In genomic region chr4:156825074-156825473, GRCh38 we compare ENCODE assay signal across 16 cellular contexts.
DNase-seq lines count a peak whose midpoint lies in the region; ATAC-seq, FAIRE-seq and TF ChIP-seq lines count a peak whose summit lies in the region.
"Had no signal": no experiment of that assay in that cellular context is flagged by ENCODE, and none has a peak within 500 bp of the region (broad histone marks: within the 10 kb centered on the region; RNA-seq: fewer than 3 reads in every experiment).

No MANE protein-coding gene starts in this region.

- WGBS in right cardiac atrium: 84% methylated on average over 4 of the region's 4 CpGs
- WGBS in thyroid gland, 2 donors: 94% methylated on average over 4 of the region's 4 CpGs

- no peaks in the 10 kb centered on the region for H3K9me3 ChIP-seq in MG63
- no peaks in the 10 kb centered on the region for H3K9me3 ChIP-seq in right cardiac atrium (ENCODE audit: control insufficient read depth, low read length)
- no peaks in the 10 kb centered on the region for H3K9me3 ChIP-seq in thyroid gland
- H3K9me3 ChIP-seq: BLaER1 treated with 17β-estradiol and CSF1 and Interleukin-3, amounts not matched to agents 10 nM and 100 nM had no signal

- H3K36me3 ChIP-seq in MG63: no peaks in the 10 kb centered on the region
- H3K36me3 ChIP-seq in bronchial epithelial cell (ENCODE audit: control insufficient read depth, insufficient read depth, low read length): no peaks in the 10 kb centered on the region
- no peaks in the 10 kb centered on the region for H3K36me3 ChIP-seq in thyroid gland
- H3K36me3 ChIP-seq: BLaER1 treated with 17β-estradiol and CSF1 and Interleukin-3, amounts not matched to agents 10 nM and 100 nM had no signal

- H3K4me1 ChIP-seq in right cardiac atrium (ENCODE audit: control insufficient read depth, insufficient read depth, low read length) (peaks cover 2% of the 10 kb centered on the region), thyroid gland (no peaks in the 10 kb centered on the region)

- TF ChIP-seq POLR2A in thyroid gland (IDR thresholded peaks at IDR 0.05): no peak

- no peak for ATAC-seq in right cardiac atrium
- no peak for ATAC-seq in HG03108 (IDR thresholded peaks at IDR 0.05; ENCODE audit: unreplicated experiment)
- ATAC-seq: CD8-positive, alpha-beta T cell; HepG2 had no signal

- DNase-seq in MG63 (peak; percentile 5), RWPE1 (ENCODE audit: low spot score) (peak; percentile 7), bronchial epithelial cell (ENCODE audit: low read depth) (peak; percentile 50), right cardiac atrium (no peak), HK-2 (ENCODE audit: unreplicated experiment) (no peak), thyroid gland (no peak)
- DNase-seq: Calu3; CD8-positive, alpha-beta T cell; DMS79 treated with DMSO at 0.1 percent for 48 hours; GF-D8; H9 had no signal

- FAIRE-seq in bronchial epithelial cell (lab: Jason Lieb, UNC) (peak; percentile 7), islet of Langerhans (lab: Jason Lieb, UNC) (peak; percentile 98)
- FAIRE-seq: H1, HepG2 had no signal

- TF ChIP-seq CTCF in RWPE1 (conservative IDR thresholded peaks at IDR 0.05; ENCODE audit: low read depth) (no peak), bronchial epithelial cell (IDR thresholded peaks at IDR 0.05; ENCODE audit: insufficient read depth, low read length, severe bottlenecking) (no peak), thyroid gland (IDR thresholded peaks at IDR 0.05) (no peak)

- H3K27ac ChIP-seq in RWPE1: peak overlapping the region; percentile 72
- H3K27ac ChIP-seq in right cardiac atrium (ENCODE audit: low read length): no peak overlapping the region
- no peak overlapping the region for H3K27ac ChIP-seq in thyroid gland
- H3K27ac ChIP-seq: BLaER1 treated with 17β-estradiol and CSF1 and Interleukin-3, amounts not matched to agents 10 nM and 100 nM had no signal

- intact Hi-C loops in right cardiac atrium (cut with DNase I): no loop called here
- intact Hi-C loops in thyroid gland (cut with DNase I): no loop called here

- H3K4me3 ChIP-seq in MG63: no peak overlapping the region
- no peak overlapping the region for H3K4me3 ChIP-seq in bronchial epithelial cell (ENCODE audit: low read depth, low read length)
- H3K4me3 ChIP-seq in right cardiac atrium (ENCODE audit: low read length): no peak overlapping the region
- no peak overlapping the region for H3K4me3 ChIP-seq in thyroid gland (replicated peaks in 1 of 3)
- H3K4me3 ChIP-seq: BLaER1 treated with 17β-estradiol and CSF1 and Interleukin-3, amounts not matched to agents 10 nM and 100 nM had no signal

- H3K27me3 ChIP-seq in MG63 (no peaks in the 10 kb centered on the region), bronchial epithelial cell (ENCODE audit: control insufficient read depth, insufficient read depth, low read length) (no peaks in the 10 kb centered on the region), right cardiac atrium (ENCODE audit: control insufficient read depth, insufficient read depth) (no peaks in the 10 kb centered on the region), thyroid gland (no peaks in the 10 kb centered on the region)
- H3K27me3 ChIP-seq: BLaER1 treated with 17β-estradiol and CSF1 and Interleukin-3, amounts not matched to agents 10 nM and 100 nM had no signal

- POLR2A ChIA-PET in RWPE1 (lab: Yijun Ruan, JAX; ENCODE audit: low non-redundant PET): no interaction called here

- CTCF ChIA-PET in RWPE1 (lab: Yijun Ruan, JAX): interaction anchor here (0.6 kb wide), 1 partner anchor 738 kb away, joined by 4 read pairs; no protein-coding TSS in a partner anchor

Comparison
In these comparisons a context has a peak if more than half of its experiments do, and no peak if none do; other contexts are left out.
1. DNase-seq: peak in MG63 (single experiment), RWPE1 (single experiment) and bronchial epithelial cell (single experiment); none in right cardiac atrium (0 of 3), HK-2 (single experiment) and thyroid gland (0 of 2).